In genomic region chr1:218763538-218763937, GRCh38 we compare ENCODE assay signal across 21 cellular contexts.
DNase-seq lines count a peak whose midpoint lies in the region; ATAC-seq and TF ChIP-seq lines count a peak whose summit lies in the region.
"Had no signal": no experiment of that assay in that cellular context is flagged by ENCODE, and none has a peak within 500 bp of the region (broad histone marks: within the 10 kb centered on the region; RNA-seq: fewer than 3 reads in every experiment).

No MANE protein-coding gene starts in this region.

- H3K4me3 ChIP-seq in transverse colon (no peak overlapping the region), tibial nerve (no peak overlapping the region)
- H3K4me3 ChIP-seq: BLaER1 had no signal

- H3K27me3 ChIP-seq in transverse colon (no peaks in the 10 kb centered on the region), tibial nerve (no peaks in the 10 kb centered on the region)
- H3K27me3 ChIP-seq: BLaER1 had no signal

- in situ Hi-C loops in transverse colon (cut with MboI; ENCODE audit: low pct_ligation_motif_present in 1 of 4, low pct_unique_long_range_greater_than_20kb in 1 of 4, low sequenced_read_pairs in 3 of 4) = no loop called here

- TF ChIP-seq CTCF in transverse colon (IDR thresholded peaks at IDR 0.05) (no peak), tibial nerve (IDR thresholded peaks at IDR 0.05) (no peak)

- ATAC-seq in GM19324 (IDR thresholded peaks at IDR 0.05; ENCODE audit: low FRiP score, unreplicated experiment) (peak; percentile 71), HG02678 (IDR thresholded peaks at IDR 0.05; ENCODE audit: unreplicated experiment) (peak; percentile 63), HG03378 (IDR thresholded peaks at IDR 0.05; ENCODE audit: unreplicated experiment) (peak; percentile 84)
- ATAC-seq: T-cell had no signal

- TF ChIP-seq EP300 in transverse colon (IDR thresholded peaks at IDR 0.05; ENCODE audit: low read depth) (no peak), tibial nerve (IDR thresholded peaks at IDR 0.05) (no peak)

- H3K27ac ChIP-seq in transverse colon (no peak overlapping the region), tibial nerve (no peak overlapping the region)
- H3K27ac ChIP-seq: BLaER1 had no signal

- 69 to 100% methylated on average over 1 to 2 of the region's 2 CpGs for WGBS in transverse colon (ENCODE audit: low coverage in 1 of 2), 2 donors
- 90 to 92% methylated on average over 2 of the region's 2 CpGs for WGBS in tibial nerve, 2 donors

- no peaks in the 10 kb centered on the region for H3K36me3 ChIP-seq in transverse colon
- no peaks in the 10 kb centered on the region for H3K36me3 ChIP-seq in tibial nerve
- H3K36me3 ChIP-seq: BLaER1 had no signal

- DNase-seq in HUDEP-2 (lab: John Stamatoyannopoulos, UW; ENCODE audit: unreplicated experiment in 76 of 76) (no peak), transverse colon (no peak), kidney glomerular epithelial cell (lab: John Stamatoyannopoulos, UW) (no peak), tibial nerve (ENCODE audit: low spot score in 2 of 2) (no peak)
- DNase-seq: CD4-positive, alpha-beta T cell; COR-L47; DMS79; MV-4-11; NCI-H1105 treated with DMSO at 0.1 percent for 48 hours; NCI-H2029 treated with DMSO at 0.1 percent for 48 hours; NCI-H226; NCI-H510A treated with DMSO at 0.1 percent for 48 hours; NCI-H748 treated with DMSO at 0.1 percent for 48 hours; NK-92 treated with Interleukin-12 subunit alpha and Interleukin-12 subunit beta, amount 100 ng/mL, for 24 hours; SIG-M5; SK-N-SH; T-cell had no signal

- H3K9me3 ChIP-seq in transverse colon = no peaks in the 10 kb centered on the region
- no peaks in the 10 kb centered on the region for H3K9me3 ChIP-seq in tibial nerve
- H3K9me3 ChIP-seq: BLaER1, SK-N-SH had no signal

- intact Hi-C loops in transverse colon (cut with DNase I; ENCODE audit: low total_unique reads) = no loop called here

- TF ChIP-seq POLR2A in transverse colon (IDR thresholded peaks at IDR 0.05) = no peak
- no peak for TF ChIP-seq POLR2A in tibial nerve (IDR thresholded peaks at IDR 0.05)

- H3K4me1 ChIP-seq in transverse colon (no peaks in the 10 kb centered on the region), tibial nerve (no peaks in the 10 kb centered on the region)
- H3K4me1 ChIP-seq: BLaER1 had no signal
